8 cellular contexts compared by ENCODE assay signal in genomic region chr2:224925822-224926124, GRCh38.
DNase-seq lines count a peak whose midpoint lies in the region; ATAC-seq, FAIRE-seq and TF ChIP-seq lines count a peak whose summit lies in the region.

No MANE protein-coding gene starts in this region.

- H3K4me1 Mint-ChIP-seq in astrocyte (ENCODE audit: low read depth, unreplicated experiment), result peaks cover 23% of the 10 kb centered on the region

- peak overlapping the region; percentile 12 for H3K4me2 ChIP-seq in astrocyte (ENCODE audit: low read length)

- DNase-seq in astrocyte (ENCODE audit: low read depth) (peak; percentile 49), small intestine (no peak), DMS53 treated with DMSO at 0.1 percent for 48 hours (lab: John Stamatoyannopoulos, UW; ENCODE audit: unreplicated experiment) (no peak), KG1 (lab: John Stamatoyannopoulos, UW) (no peak)
- DNase-seq in stimulated activated CD4-positive, alpha-beta T cell treated with anti-CD3 and anti-CD28 coated beads, Interleukin-15, amount 100 ng/mL, for 24 hours, result no peak

- peak overlapping the region; percentile 68 for H3K27ac Mint-ChIP-seq in astrocyte (ENCODE audit: unreplicated experiment)

- no peak overlapping the region for H3K4me3 Mint-ChIP-seq in astrocyte (ENCODE audit: unreplicated experiment)

- H3K4me3 ChIP-seq in astrocyte (ENCODE audit: insufficient read depth, low read depth, low read length) (no peak overlapping the region), small intestine (ENCODE audit: low read depth in 1 of 2, low read length in 2 of 2) (no peak overlapping the region)

- H3K36me3 Mint-ChIP-seq in astrocyte (ENCODE audit: low read depth, unreplicated experiment), result peaks cover 3% of the 10 kb centered on the region

- no peaks in the 10 kb centered on the region for H4K20me1 ChIP-seq in astrocyte (ENCODE audit: insufficient read depth, low read length)

- H2AFZ ChIP-seq in astrocyte (ENCODE audit: low read depth, low read length), result no peak overlapping the region

- ATAC-seq in GM19452 (IDR thresholded peaks at IDR 0.05; ENCODE audit: unreplicated experiment) (peak; percentile 23), HG03064 (IDR thresholded peaks at IDR 0.05; ENCODE audit: low read depth, unreplicated experiment) (peak; percentile 40), GM18909 (IDR thresholded peaks at IDR 0.05; ENCODE audit: poor library complexity, unreplicated experiment) (no peak)

- H3K9ac ChIP-seq in astrocyte (ENCODE audit: low read length), result peak overlapping the region; percentile 24

- H3K27ac ChIP-seq in astrocyte (ENCODE audit: low read depth, low read length) (peak overlapping the region; percentile 73), small intestine (ENCODE audit: low read depth in 1 of 2, low read length in 1 of 2) (peak overlapping the region; percentile 8 to 20)

- H3K9me3 ChIP-seq in astrocyte (ENCODE audit: insufficient read depth, low read depth, low read length) (no peaks in the 10 kb centered on the region), small intestine (ENCODE audit: control insufficient read depth, low read depth) (no peaks in the 10 kb centered on the region)

- peaks cover under 1% of the 10 kb centered on the region for H3K36me3 ChIP-seq in astrocyte (ENCODE audit: insufficient read depth, low read length)
- no peaks in the 10 kb centered on the region for H3K36me3 ChIP-seq in small intestine (ENCODE audit: control insufficient read depth in 2 of 2, insufficient read depth in 2 of 2, low read length in 2 of 2)

- H3K27me3 ChIP-seq in astrocyte (ENCODE audit: insufficient read depth, low read length), result no peaks in the 10 kb centered on the region
- H3K27me3 ChIP-seq in small intestine (ENCODE audit: control insufficient read depth in 2 of 2, insufficient read depth in 2 of 2, low read length in 2 of 2), result no peaks in the 10 kb centered on the region

- no peak for FAIRE-seq in astrocyte (lab: Jason Lieb, UNC)
- FAIRE-seq in small intestine (lab: Jason Lieb, UNC), result no peak

- H3K4me1 ChIP-seq in astrocyte (ENCODE audit: insufficient read depth, low read length) (peaks cover 28% of the 10 kb centered on the region), small intestine (ENCODE audit: control insufficient read depth in 2 of 2, insufficient read depth in 1 of 2, low read depth in 1 of 2, low read length in 1 of 2) (peaks cover 0 to 3% of the 10 kb centered on the region in 2 donors)

- H3K27me3 Mint-ChIP-seq in astrocyte (ENCODE audit: low read depth, unreplicated experiment), result no peaks in the 10 kb centered on the region

- H3K9me3 Mint-ChIP-seq in astrocyte (ENCODE audit: unreplicated experiment), result no peaks in the 10 kb centered on the region

- TF ChIP-seq CTCF in astrocyte (IDR thresholded peaks at IDR 0.05; ENCODE audit: insufficient read depth, low read depth, low read length), result no peak

- H3K79me2 ChIP-seq in astrocyte (ENCODE audit: insufficient read depth, low read length), result no peaks in the 10 kb centered on the region
